ENCODE assay signal across 9 cellular contexts in genomic region chr14:70664698-70665447, GRCh38. TPM values are rescaled to one million over a fixed set of nuclear protein-coding genes. Genes with fewer than 3 reads are reported as not detected.
DNase-seq lines count a peak whose midpoint lies in the region; ATAC-seq and TF ChIP-seq lines count a peak whose summit lies in the region.
"Had no signal": no experiment of that assay in that cellular context is flagged by ENCODE, and none has a peak within 500 bp of the region (broad histone marks: within the 10 kb centered on the region; RNA-seq: fewer than 3 reads in every experiment).

No MANE protein-coding gene starts in this region.

- no peak for TF ChIP-seq POLR2A in spleen (IDR thresholded peaks at IDR 0.05)

- H3K36me3 ChIP-seq in spleen = peaks cover 0 to 16% (median 0%) of the 10 kb centered on the region in 6 donors

- H3K27ac ChIP-seq in VCaP = peak overlapping the region; percentile 99
- peak overlapping the region in 7 of 8 donors; percentile 9 to 88 (median 71) for H3K27ac ChIP-seq in spleen
- no peak overlapping the region for H3K27ac ChIP-seq in caudate nucleus (ENCODE audit: low read depth, low read length)
- H3K27ac ChIP-seq: WERI-Rb-1 had no signal

- 72 to 82% (median 75%) methylated on average over 6 of the region's 6 CpGs for WGBS in spleen, 5 donors

- peaks cover 45 to 100% (median 93%) of the 10 kb centered on the region in 6 donors for H3K4me1 ChIP-seq in spleen

- ATAC-seq in GM19035 (IDR thresholded peaks at IDR 0.05; ENCODE audit: unreplicated experiment) (peak; percentile 12), HG02678 (IDR thresholded peaks at IDR 0.05; ENCODE audit: unreplicated experiment) (peak; percentile 8), GM18873 (IDR thresholded peaks at IDR 0.05; ENCODE audit: low FRiP score, unreplicated experiment) (no peak)

- TF ChIP-seq CTCF in VCaP (conservative IDR thresholded peaks at IDR 0.05) = no peak
- no peak for TF ChIP-seq CTCF in spleen (IDR thresholded peaks at IDR 0.05 in 8 of 11, conservative IDR thresholded peaks at IDR 0.05 in 3 of 11)

- no peak overlapping the region for H3K4me3 ChIP-seq in spleen

- intact Hi-C loops in spleen (cut with DNase I; ENCODE audit: low total_unique reads) = no loop called here

- DNase-seq in spleen (no peak), caudate nucleus (lab: John Stamatoyannopoulos, UW) (no peak), NCI-H187 (lab: John Stamatoyannopoulos, UW) (no peak)
- DNase-seq: GOT3, WERI-Rb-1 had no signal

- H3K27me3 ChIP-seq in spleen (replicated peaks in 1 of 7) = no peaks in the 10 kb centered on the region

- H3K9me3 ChIP-seq in spleen = no peaks in the 10 kb centered on the region

RNA-seq across cellular contexts. Expression of gene TTC9, which starts 23.2 kb away (rescaled TPM):
- 10 to 100 TPM in 1 of 7 donors, 1 to 10 TPM in 6; 8.1 to 13.2 (median 9.3) TPM for total RNA-seq in spleen
- polyA plus RNA-seq in spleen = 1 to 10 TPM; 4.6 to 7.4 (median 7.3) TPM
